In the genomic region with DNA sequence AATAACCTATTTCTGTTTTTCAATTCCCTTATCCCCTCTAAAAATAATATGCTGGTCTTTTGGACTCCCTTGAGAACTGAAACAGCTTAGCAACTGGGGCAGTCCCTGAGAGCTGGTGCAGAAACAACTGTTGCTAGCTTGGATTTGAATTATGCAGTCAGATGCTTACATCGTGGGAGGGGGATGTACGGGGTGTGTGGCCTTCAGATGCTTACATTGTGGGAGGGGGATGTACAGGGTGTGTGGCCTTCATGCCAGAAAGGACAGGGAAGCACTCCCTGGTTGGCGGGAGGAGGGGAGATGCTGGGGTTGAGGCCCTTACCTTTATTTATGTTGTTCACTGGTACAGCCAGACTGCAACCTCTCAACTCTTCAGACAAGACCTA, we compare ENCODE assay signal across 10 cellular contexts. TPM values are rescaled to one million over a fixed set of nuclear protein-coding genes. Genes with fewer than 3 reads are reported as not detected.
A peak's percentile ranks its signal among the peaks of the same experiment; 100 is the strongest.
DNase-seq lines count a peak whose midpoint lies in the region; ATAC-seq and TF ChIP-seq lines count a peak whose summit lies in the region.
"Had no signal": no experiment of that assay in that cellular context is flagged by ENCODE, and none has a peak within 500 bp of the region (broad histone marks: within the 10 kb centered on the region; RNA-seq: fewer than 3 reads in every experiment).

No MANE protein-coding gene starts in this region.

- no peak overlapping the region for H2BK120ac ChIP-seq in mesenchymal stem cell (ENCODE audit: low read depth, low read length)

- H3K4me1 ChIP-seq in mesenchymal stem cell (ENCODE audit: control insufficient read depth, insufficient read depth, low read depth, low read length), result peaks cover 18% of the 10 kb centered on the region

- no peak overlapping the region for H4K91ac ChIP-seq in mesenchymal stem cell (ENCODE audit: low read length)

- TF ChIP-seq CTCF in GM12864 (IDR thresholded peaks at IDR 0.05; ENCODE audit: low read depth, low read length, missing control alignments), result no peak

- intact Hi-C loops in posterior cingulate gyrus (cut with DNase I), result no loop called here

- no peak overlapping the region for H3K4me2 ChIP-seq in mesenchymal stem cell (ENCODE audit: low read length, poor library complexity, severe bottlenecking)

- peak overlapping the region; percentile 20 for H2BK15ac ChIP-seq in mesenchymal stem cell (ENCODE audit: low read depth, poor library complexity, severe bottlenecking)

- H3K79me1 ChIP-seq in mesenchymal stem cell (replicated peaks; ENCODE audit: low read length, poor library complexity, severe bottlenecking), result peaks cover 16% of the 10 kb centered on the region

- H3K27ac ChIP-seq in mesenchymal stem cell (ENCODE audit: low read length, poor library complexity, severe bottlenecking), result no peak overlapping the region

- no peaks in the 10 kb centered on the region for H3K36me3 ChIP-seq in mesenchymal stem cell (ENCODE audit: control insufficient read depth in 1 of 2, insufficient read depth in 2 of 2, low read depth in 1 of 2, low read length in 2 of 2)

- ATAC-seq in GM19372 (IDR thresholded peaks at IDR 0.05; ENCODE audit: low read depth, unreplicated experiment) (peak; percentile 44), HG03354 (IDR thresholded peaks at IDR 0.05; ENCODE audit: poor library complexity, severe bottlenecking, unreplicated experiment) (peak; percentile 60), GM18873 (IDR thresholded peaks at IDR 0.05; ENCODE audit: low FRiP score, unreplicated experiment) (no peak), GM19467 (IDR thresholded peaks at IDR 0.05; ENCODE audit: unreplicated experiment) (no peak), HG03520 (IDR thresholded peaks at IDR 0.05; ENCODE audit: unreplicated experiment) (no peak)
- ATAC-seq: activated CD8-positive, alpha-beta memory T cell treated with anti-CD3 and anti-CD28 coated beads, Interleukin-2, amount 10 ng/mL, durations not matched to agents 7 days and 5 days had no signal

- H3K9ac ChIP-seq in mesenchymal stem cell (ENCODE audit: low read length), result no peak overlapping the region

- H4K8ac ChIP-seq in mesenchymal stem cell (ENCODE audit: low read length), result no peak overlapping the region

- H2AK5ac ChIP-seq in mesenchymal stem cell (ENCODE audit: low read length, severe bottlenecking), result no peak overlapping the region

- H3K4ac ChIP-seq in mesenchymal stem cell (ENCODE audit: low read depth in 1 of 2, low read length in 2 of 2), result no peak overlapping the region

- no peak overlapping the region for H2BK5ac ChIP-seq in mesenchymal stem cell (ENCODE audit: low read depth, low read length, poor library complexity, severe bottlenecking)

- H3K9me3 ChIP-seq in mesenchymal stem cell (ENCODE audit: control insufficient read depth, low read length), result no peaks in the 10 kb centered on the region

- no peak overlapping the region for H3K18ac ChIP-seq in mesenchymal stem cell (ENCODE audit: low read depth in 1 of 2, low read length in 2 of 2)

- peak overlapping the region; percentile 25 for H3K4me3 ChIP-seq in GM12864 (ENCODE audit: low read depth, low read length)
- H3K4me3 ChIP-seq in mesenchymal stem cell (ENCODE audit: insufficient read depth in 1 of 2, low read depth in 1 of 2, low read length in 2 of 2), result no peak overlapping the region

- no peak overlapping the region for H2AFZ ChIP-seq in mesenchymal stem cell (ENCODE audit: low read depth, low read length)

- WGBS in mesenchymal stem cell, result 84% methylated on average over 2 of the region's 3 CpGs

- peak overlapping the region in 1 of 2 experiments; percentile 30 for H2BK12ac ChIP-seq in mesenchymal stem cell (ENCODE audit: low read length in 2 of 2)

- no peak overlapping the region for H3K23ac ChIP-seq in mesenchymal stem cell (ENCODE audit: low read length in 2 of 2)

- H3K14ac ChIP-seq in mesenchymal stem cell (ENCODE audit: low read length in 2 of 2), result no peak overlapping the region

- DNase-seq in GM12864 (ENCODE audit: low read depth) (no peak), mesenchymal stem cell (no peak), posterior cingulate gyrus (no peak)
- DNase-seq: activated CD8-positive, alpha-beta memory T cell treated with anti-CD3 and anti-CD28 coated beads, Interleukin-2, amount 10 ng/mL, durations not matched to agents 7 days and 5 days; effector CD8-positive, alpha-beta T cell had no signal

- H3K27me3 ChIP-seq in mesenchymal stem cell (ENCODE audit: control insufficient read depth in 1 of 2, insufficient read depth in 1 of 2, low read length in 2 of 2), result no peaks in the 10 kb centered on the region

RNA-seq across cellular contexts. Expression of a gene that starts 25.6 kb away (rescaled TPM):
- 8.2 TPM for polyA plus RNA-seq in mesenchymal stem cell (2013, experiment 1 of 2)
- 7.9 TPM for polyA plus RNA-seq in mesenchymal stem cell (2013, experiment 2 of 2)

Comparison
In these comparisons a context has a peak if more than half of its experiments do, and no peak if none do; other contexts are left out.
1. ATAC-seq: peak in GM19372 (single experiment) and HG03354 (single experiment); none in GM18873 (single experiment), GM19467 (single experiment) and HG03520 (single experiment).